32 cellular contexts compared by ENCODE assay signal in genomic region chr16:12283596-12283995, GRCh38.
"Had no signal": no experiment of that assay in that cellular context is flagged by ENCODE, and none has a peak within 500 bp of the region (broad histone marks: within the 10 kb centered on the region; RNA-seq: fewer than 3 reads in every experiment).

No MANE protein-coding gene starts in this region.

- ATAC-seq: activated CD4-positive, alpha-beta T cell treated with anti-CD3 and anti-CD28 coated beads for 36 hours; activated CD8-positive, alpha-beta memory T cell treated with anti-CD3 and anti-CD28 coated beads, Interleukin-2, amount 10 ng/mL, durations not matched to agents 7 days and 5 days; activated CD8-positive, alpha-beta T cell treated with anti-CD3 and anti-CD28 coated beads, Interleukin-2, amount 10 ng/mL, durations not matched to agents 7 days and 5 days; activated naive CD4-positive, alpha-beta T cell treated with anti-CD3 and anti-CD28 coated beads, Interleukin-2, amount 50 U/mL, for 72 hours; activated T-cell treated with anti-CD3 and anti-CD28 coated beads, Interleukin-2, amount 50 U/mL, for 72 hours; effector memory CD8-positive, alpha-beta T cell; foreskin keratinocyte; gastrocnemius medialis; heart left ventricle; T-helper 17 cell had no signal

- H3K36me3 Mint-ChIP-seq: activated CD8-positive, alpha-beta memory T cell treated with anti-CD3 and anti-CD28 coated beads, Interleukin-2, amount 10 ng/mL, durations not matched to agents 7 days and 5 days; activated naive CD4-positive, alpha-beta T cell treated with anti-CD3 and anti-CD28 coated beads, Interleukin-2, amount 10 ng/mL, durations not matched to agents 7 days and 5 days; activated naive CD4-positive, alpha-beta T cell treated with anti-CD3 and anti-CD28 coated beads, Interleukin-2, amount 50 U/mL, for 72 hours; activated naive CD8-positive, alpha-beta T cell treated with anti-CD3 and anti-CD28 coated beads, Interleukin-2, amount 10 ng/mL, durations not matched to agents 7 days and 5 days had no signal

- DNase-seq: activated CD4-positive, alpha-beta memory T cell treated with anti-CD3 and anti-CD28 coated beads for 36 hours; activated CD4-positive, alpha-beta T cell treated with anti-CD3 and anti-CD28 coated beads for 36 hours; activated CD4-positive, alpha-beta T cell treated with anti-CD3 and anti-CD28 coated beads, Interleukin-2, amount 10 ng/mL, durations not matched to agents 24 days and 14 days; activated CD4-positive, CD25-positive, alpha-beta regulatory T cell; activated CD4-positive, CD25-positive, alpha-beta regulatory T cell treated with anti-CD3 and anti-CD28 coated beads, Interleukin-2, amount 50 U/mL, for 72 hours; activated CD8-positive, alpha-beta memory T cell treated with anti-CD3 and anti-CD28 coated beads, Interleukin-2, amount 10 ng/mL, durations not matched to agents 7 days and 5 days; activated CD8-positive, alpha-beta memory T cell treated with anti-CD3 and anti-CD28 coated beads, Interleukin-2, amount 50 U/mL, for 4 hours; activated CD8-positive, alpha-beta T cell treated with anti-CD3 and anti-CD28 coated beads, Interleukin-2, amount 10 ng/mL, durations not matched to agents 7 days and 5 days; activated gamma-delta T cell; activated naive CD4-positive, alpha-beta T cell; activated naive CD4-positive, alpha-beta T cell treated with anti-CD3 and anti-CD28 coated beads, Interleukin-2, amount 10 ng/mL, durations not matched to agents 7 days and 5 days; activated naive CD8-positive, alpha-beta T cell treated with anti-CD3 and anti-CD28 coated beads, Interleukin-2, amount 10 ng/mL, durations not matched to agents 7 days and 5 days; activated T-cell treated with anti-CD3 and anti-CD28 coated beads for 4 hours; activated T-cell treated with anti-CD3 and anti-CD28 coated beads, Interleukin-2, amount 50 U/mL, for 24 hours; activated T-cell treated with anti-CD3 and anti-CD28 coated beads, Interleukin-2, amount 50 U/mL, for 72 hours; brain microvascular endothelial cell; cortex of kidney; dermis blood vessel endothelial cell; effector CD4-positive, alpha-beta T cell; effector memory CD8-positive, alpha-beta T cell; erythroblast; foreskin keratinocyte; gastrocnemius medialis; glutamatergic neuron; heart left ventricle; T-helper 1 cell; T-helper 17 cell; T1000; WERI-Rb-1 had no signal

- H3K9me3 ChIP-seq: esophagus muscularis mucosa, gastrocnemius medialis, heart left ventricle had no signal

- H3K27me3 Mint-ChIP-seq: activated CD4-positive, alpha-beta memory T cell treated with anti-CD3 and anti-CD28 coated beads for 36 hours; activated CD4-positive, alpha-beta T cell treated with anti-CD3 and anti-CD28 coated beads for 36 hours; activated CD4-positive, alpha-beta T cell treated with anti-CD3 and anti-CD28 coated beads, Interleukin-2, amount 10 ng/mL, durations not matched to agents 24 days and 14 days; activated CD8-positive, alpha-beta memory T cell treated with anti-CD3 and anti-CD28 coated beads, Interleukin-2, amount 10 ng/mL, durations not matched to agents 7 days and 5 days; activated naive CD4-positive, alpha-beta T cell treated with anti-CD3 and anti-CD28 coated beads, Interleukin-2, amount 10 ng/mL, durations not matched to agents 7 days and 5 days; activated naive CD8-positive, alpha-beta T cell treated with anti-CD3 and anti-CD28 coated beads, Interleukin-2, amount 10 ng/mL, durations not matched to agents 7 days and 5 days; activated T-cell treated with anti-CD3 and anti-CD28 coated beads, Interleukin-2, amount 50 U/mL, for 24 hours; effector memory CD8-positive, alpha-beta T cell; T-helper 17 cell had no signal

- H3K9me3 Mint-ChIP-seq: activated CD4-positive, alpha-beta memory T cell treated with anti-CD3 and anti-CD28 coated beads for 36 hours; activated CD4-positive, alpha-beta T cell treated with anti-CD3 and anti-CD28 coated beads, Interleukin-2, amount 10 ng/mL, durations not matched to agents 24 days and 14 days; activated naive CD4-positive, alpha-beta T cell treated with anti-CD3 and anti-CD28 coated beads, Interleukin-2, amount 10 ng/mL, durations not matched to agents 7 days and 5 days; activated naive CD4-positive, alpha-beta T cell treated with anti-CD3 and anti-CD28 coated beads, Interleukin-2, amount 50 U/mL, for 72 hours; activated naive CD8-positive, alpha-beta T cell treated with anti-CD3 and anti-CD28 coated beads, Interleukin-2, amount 10 ng/mL, durations not matched to agents 7 days and 5 days; activated T-cell treated with anti-CD3 and anti-CD28 coated beads, Interleukin-2, amount 50 U/mL, for 24 hours; activated T-cell treated with anti-CD3 and anti-CD28 coated beads, Interleukin-2, amount 50 U/mL, for 72 hours; effector memory CD8-positive, alpha-beta T cell; T-helper 2 cell treated with Interferon-gamma antibody and Interleukin-4, amounts not matched to agents 5 μg/mL and 100 μg/mL, for 36 hours had no signal

- H3K27me3 ChIP-seq: brain microvascular endothelial cell, esophagus muscularis mucosa, foreskin keratinocyte, gastrocnemius medialis, heart left ventricle had no signal

- H3K4me3 ChIP-seq: esophagus muscularis mucosa, gastrocnemius medialis, heart left ventricle had no signal

- H3K4me1 Mint-ChIP-seq: activated CD4-positive, alpha-beta T cell treated with anti-CD3 and anti-CD28 coated beads for 36 hours; activated CD4-positive, alpha-beta T cell treated with anti-CD3 and anti-CD28 coated beads, Interleukin-2, amount 10 ng/mL, durations not matched to agents 24 days and 14 days; activated CD8-positive, alpha-beta memory T cell treated with anti-CD3 and anti-CD28 coated beads, Interleukin-2, amount 10 ng/mL, durations not matched to agents 7 days and 5 days; activated naive CD4-positive, alpha-beta T cell treated with anti-CD3 and anti-CD28 coated beads, Interleukin-2, amount 10 ng/mL, durations not matched to agents 7 days and 5 days; activated naive CD8-positive, alpha-beta T cell treated with anti-CD3 and anti-CD28 coated beads, Interleukin-2, amount 10 ng/mL, durations not matched to agents 7 days and 5 days had no signal

- H3K4me1 ChIP-seq: esophagus muscularis mucosa, foreskin keratinocyte, gastrocnemius medialis had no signal

- H3K36me3 ChIP-seq: brain microvascular endothelial cell, gastrocnemius medialis, WERI-Rb-1 had no signal

- H3K27ac Mint-ChIP-seq: activated CD4-positive, alpha-beta memory T cell treated with anti-CD3 and anti-CD28 coated beads for 36 hours; activated CD4-positive, alpha-beta T cell treated with anti-CD3 and anti-CD28 coated beads for 36 hours; activated CD4-positive, alpha-beta T cell treated with anti-CD3 and anti-CD28 coated beads, Interleukin-2, amount 10 ng/mL, durations not matched to agents 24 days and 14 days; activated CD8-positive, alpha-beta memory T cell treated with anti-CD3 and anti-CD28 coated beads, Interleukin-2, amount 10 ng/mL, durations not matched to agents 7 days and 5 days; activated CD8-positive, alpha-beta T cell treated with anti-CD3 and anti-CD28 coated beads, Interleukin-2, amount 10 ng/mL, durations not matched to agents 7 days and 5 days; activated naive CD4-positive, alpha-beta T cell treated with anti-CD3 and anti-CD28 coated beads, Interleukin-2, amount 10 ng/mL, durations not matched to agents 7 days and 5 days; activated naive CD4-positive, alpha-beta T cell treated with anti-CD3 and anti-CD28 coated beads, Interleukin-2, amount 50 U/mL, for 72 hours; activated naive CD8-positive, alpha-beta T cell treated with anti-CD3 and anti-CD28 coated beads, Interleukin-2, amount 10 ng/mL, durations not matched to agents 7 days and 5 days; activated T-cell treated with anti-CD3 and anti-CD28 coated beads, Interleukin-2, amount 50 U/mL, for 24 hours; activated T-cell treated with anti-CD3 and anti-CD28 coated beads, Interleukin-2, amount 50 U/mL, for 72 hours; effector memory CD8-positive, alpha-beta T cell; T-helper 17 cell; T-helper 2 cell treated with Interferon-gamma antibody and Interleukin-4, amounts not matched to agents 5 μg/mL and 100 μg/mL, for 36 hours had no signal

- H3K27ac ChIP-seq: brain microvascular endothelial cell, esophagus muscularis mucosa, foreskin keratinocyte, gastrocnemius medialis, heart left ventricle, WERI-Rb-1 had no signal

- H3K4me3 Mint-ChIP-seq: activated CD4-positive, alpha-beta memory T cell treated with anti-CD3 and anti-CD28 coated beads for 36 hours; activated CD4-positive, alpha-beta T cell treated with anti-CD3 and anti-CD28 coated beads for 36 hours; activated CD4-positive, alpha-beta T cell treated with anti-CD3 and anti-CD28 coated beads, Interleukin-2, amount 10 ng/mL, durations not matched to agents 24 days and 14 days; activated CD8-positive, alpha-beta memory T cell treated with anti-CD3 and anti-CD28 coated beads, Interleukin-2, amount 10 ng/mL, durations not matched to agents 7 days and 5 days; activated CD8-positive, alpha-beta T cell treated with anti-CD3 and anti-CD28 coated beads, Interleukin-2, amount 10 ng/mL, durations not matched to agents 7 days and 5 days; activated naive CD4-positive, alpha-beta T cell treated with anti-CD3 and anti-CD28 coated beads, Interleukin-2, amount 10 ng/mL, durations not matched to agents 7 days and 5 days; activated naive CD8-positive, alpha-beta T cell treated with anti-CD3 and anti-CD28 coated beads, Interleukin-2, amount 10 ng/mL, durations not matched to agents 7 days and 5 days; activated T-cell treated with anti-CD3 and anti-CD28 coated beads, Interleukin-2, amount 50 U/mL, for 24 hours; activated T-cell treated with anti-CD3 and anti-CD28 coated beads, Interleukin-2, amount 50 U/mL, for 72 hours; effector memory CD8-positive, alpha-beta T cell; T-helper 17 cell; T-helper 2 cell treated with Interferon-gamma antibody and Interleukin-4, amounts not matched to agents 5 μg/mL and 100 μg/mL, for 36 hours had no signal
